In genomic region chr3:113736548-113737089, GRCh38 we compare ENCODE assay signal across 8 cellular contexts. TPM values are rescaled to one million over a fixed set of nuclear protein-coding genes. Genes with fewer than 3 reads are reported as not detected.
DNase-seq lines count a peak whose midpoint lies in the region; ATAC-seq and TF ChIP-seq lines count a peak whose summit lies in the region.

No MANE protein-coding gene starts in this region.

- peak overlapping the region; percentile 90 for H3K27ac Mint-ChIP-seq in memory B cell

- H4K20me1 ChIP-seq in MM.1S (ENCODE audit: insufficient read depth, low read length) (peaks cover 85% of the 10 kb centered on the region), SU-DHL-6 (ENCODE audit: low read depth, low read length) (peaks cover 74% of the 10 kb centered on the region)

- no peaks in the 10 kb centered on the region for H3K9me3 Mint-ChIP-seq in memory B cell

- ATAC-seq in memory B cell (ENCODE audit: low read depth) (peak; percentile 87), aorta (ENCODE audit: low FRiP score) (peak; percentile 89)

- H3K27me3 Mint-ChIP-seq in memory B cell = no peaks in the 10 kb centered on the region

- H3K4me1 ChIP-seq in MM.1S (ENCODE audit: low read length) (peaks cover 26% of the 10 kb centered on the region), aorta (ENCODE audit: control insufficient read depth in 1 of 2, insufficient read depth in 2 of 2, low read length in 2 of 2) (no peaks in the 10 kb centered on the region)

- DNase-seq in activated CD4-positive, alpha-beta T cell treated with anti-CD3 and anti-CD28 coated beads for 1 hour = peak; percentile 11
- no peak for DNase-seq in activated CD4-positive, alpha-beta T cell treated with anti-CD3 and anti-CD28 coated beads for 48 hours
- DNase-seq in H4 (ENCODE audit: low spot score) (peak; percentile 57), MM.1S (peak; percentile 82), dermis microvascular lymphatic vessel endothelial cell (ENCODE audit: low read depth in 2 of 2) (peak; percentile 57 to 69), memory B cell (ENCODE audit: low spot score in 2 of 2) (peak; percentile 22 to 61), aorta (no peak)

- H3F3A ChIP-seq in MM.1S (ENCODE audit: insufficient read depth, low read length) = peaks cover 14% of the 10 kb centered on the region
- peaks cover 51% of the 10 kb centered on the region for H3F3A ChIP-seq in SU-DHL-6 (ENCODE audit: insufficient read depth)

- peaks cover 100% of the 10 kb centered on the region for H3K79me2 ChIP-seq in MM.1S (ENCODE audit: low read length)
- H3K79me2 ChIP-seq in SU-DHL-6 (ENCODE audit: insufficient read depth, low read length) = peaks cover 100% of the 10 kb centered on the region

- H3K27ac ChIP-seq in MM.1S (ENCODE audit: low read length) = peak overlapping the region; percentile 22; the same call in 1 of the 2 replicates
- H3K27ac ChIP-seq in SU-DHL-6 (ENCODE audit: low read depth, low read length) = peak overlapping the region; percentile 48
- no peak overlapping the region for H3K27ac ChIP-seq in aorta (ENCODE audit: low read depth in 1 of 2, low read length in 2 of 2)

- H3K4me3 Mint-ChIP-seq in memory B cell = no peak overlapping the region

- H3K9me3 ChIP-seq in MM.1S (replicated peaks; ENCODE audit: insufficient read depth, low read length) = no peaks in the 10 kb centered on the region
- no peaks in the 10 kb centered on the region for H3K9me3 ChIP-seq in SU-DHL-6 (ENCODE audit: insufficient read depth, low read length)
- H3K9me3 ChIP-seq in aorta (ENCODE audit: control insufficient read depth, low read length) = no peaks in the 10 kb centered on the region

- H3K36me3 ChIP-seq in MM.1S (replicated peaks; ENCODE audit: insufficient read depth, low read length) (no peaks in the 10 kb centered on the region), SU-DHL-6 (ENCODE audit: low read length) (peaks cover 30% of the 10 kb centered on the region; the same call in 1 of the 2 replicates), aorta (ENCODE audit: control insufficient read depth in 1 of 2, insufficient read depth in 2 of 2, low read length in 1 of 2) (no peaks in the 10 kb centered on the region)

- intact Hi-C loops in aorta (cut with DNase I) = loop anchor here (2.0 to 10.0 kb wide), 3 partner anchors 101 to 178 kb away; partner anchors contain the start of gene GRAMD1C (in 2 of the 2)

- H3K4me2 ChIP-seq in MM.1S (ENCODE audit: low read depth, low read length) (peak overlapping the region; percentile 7; the same call in 1 of the 2 replicates), SU-DHL-6 (ENCODE audit: low read depth, low read length, poor library complexity, severe bottlenecking) (peak overlapping the region; percentile 16)

- no peaks in the 10 kb centered on the region for H3K9me2 ChIP-seq in MM.1S (replicated peaks; ENCODE audit: insufficient read depth, low read length)
- H3K9me2 ChIP-seq in SU-DHL-6 (replicated peaks; ENCODE audit: insufficient read depth, low read length) = no peaks in the 10 kb centered on the region

- WGBS in aorta, 2 donors = 1 to 3% methylated on average over 3 of the region's 3 CpGs

- no peak overlapping the region for H3K9ac ChIP-seq in MM.1S (ENCODE audit: low read length)
- peak overlapping the region; percentile 6; the same call in 1 of the 2 replicates for H3K9ac ChIP-seq in SU-DHL-6 (ENCODE audit: low read length)

- H2AFZ ChIP-seq in MM.1S (ENCODE audit: low read length) (no peak overlapping the region), SU-DHL-6 (ENCODE audit: low read depth, low read length, severe bottlenecking) (no peak overlapping the region)

- H3K4me3 ChIP-seq in MM.1S (ENCODE audit: low read length) (no peak overlapping the region), SU-DHL-6 (ENCODE audit: insufficient read depth, low read length, poor library complexity, severe bottlenecking) (no peak overlapping the region), aorta (ENCODE audit: low read length in 2 of 2) (no peak overlapping the region)

- H3K36me3 Mint-ChIP-seq in memory B cell = peaks cover 4% of the 10 kb centered on the region

- TF ChIP-seq CTCF in MM.1S (IDR thresholded peaks at IDR 0.05; ENCODE audit: low read length) (peak; percentile 62), SU-DHL-6 (IDR thresholded peaks at IDR 0.05; ENCODE audit: insufficient read depth, low read length, poor library complexity, severe bottlenecking) (peak; percentile 52)

- H3K27me3 ChIP-seq in MM.1S (replicated peaks; ENCODE audit: insufficient read depth, low read length) (no peaks in the 10 kb centered on the region), SU-DHL-6 (ENCODE audit: low read length) (no peaks in the 10 kb centered on the region), aorta (ENCODE audit: control insufficient read depth in 1 of 2, insufficient read depth in 2 of 2, low read length in 1 of 2) (no peaks in the 10 kb centered on the region)

- peaks cover 33% of the 10 kb centered on the region for H3K4me1 Mint-ChIP-seq in memory B cell

RNA-seq across cellular contexts. Expression of gene NAA50, which starts 9.4 kb away (rescaled TPM):
- 116 and 193 TPM in 2 replicates for total RNA-seq in H4 (2014; rRNA removed; shearing (Covaris generic))
- 174 and 187 TPM in 2 replicates for total RNA-seq in dermis microvascular lymphatic vessel endothelial cell
- total RNA-seq in aorta = 10 to 100 TPM; 74.1 to 75.7 TPM
- 10 to 100 TPM; 30.6 to 31.5 TPM for polyA plus RNA-seq in aorta

RNA-seq across cellular contexts. Expression of gene ATP6V1A, which starts 10.2 kb away (rescaled TPM):
- 52.5 and 73.4 TPM in 2 replicates for total RNA-seq in H4 (2014; rRNA removed; shearing (Covaris generic))
- total RNA-seq in dermis microvascular lymphatic vessel endothelial cell (123 and 156 TPM in 2 replicates), aorta (10 to 100 TPM; 38.4 to 42.7 TPM)
- 10 to 100 TPM in 1 of 2 donors, 1 to 10 TPM in 1; 8.5 to 11.9 TPM for polyA plus RNA-seq in aorta

RNA-seq across cellular contexts. Expression of gene USF3, which starts 40.2 kb away (rescaled TPM):
- 4.3 and 9.3 TPM in 2 replicates for total RNA-seq in H4 (2014; rRNA removed; shearing (Covaris generic))
- total RNA-seq in dermis microvascular lymphatic vessel endothelial cell = 4.9 and 5.7 TPM in 2 replicates
- 10 to 100 TPM; 18.0 to 18.3 TPM for total RNA-seq in aorta
- 1 to 10 TPM; 3.3 to 6.2 TPM for polyA plus RNA-seq in aorta

Comparison
In these comparisons a context has a peak if more than half of its experiments do, and no peak if none do; other contexts are left out.
1. DNase-seq: peak in activated CD4-positive, alpha-beta T cell treated with anti-CD3 and anti-CD28 coated beads for 1 hour (single experiment), H4 (single experiment), MM.1S (single experiment), dermis microvascular lymphatic vessel endothelial cell (2 of 2) and memory B cell (2 of 2); none in activated CD4-positive, alpha-beta T cell treated with anti-CD3 and anti-CD28 coated beads for 48 hours (single experiment) and aorta (0 of 2).
2. H3K27ac ChIP-seq: peak in MM.1S (single experiment) and SU-DHL-6 (single experiment); none in aorta (0 of 2).